Comparison of ENCODE assay signal across 21 cellular contexts in the genomic region with DNA sequence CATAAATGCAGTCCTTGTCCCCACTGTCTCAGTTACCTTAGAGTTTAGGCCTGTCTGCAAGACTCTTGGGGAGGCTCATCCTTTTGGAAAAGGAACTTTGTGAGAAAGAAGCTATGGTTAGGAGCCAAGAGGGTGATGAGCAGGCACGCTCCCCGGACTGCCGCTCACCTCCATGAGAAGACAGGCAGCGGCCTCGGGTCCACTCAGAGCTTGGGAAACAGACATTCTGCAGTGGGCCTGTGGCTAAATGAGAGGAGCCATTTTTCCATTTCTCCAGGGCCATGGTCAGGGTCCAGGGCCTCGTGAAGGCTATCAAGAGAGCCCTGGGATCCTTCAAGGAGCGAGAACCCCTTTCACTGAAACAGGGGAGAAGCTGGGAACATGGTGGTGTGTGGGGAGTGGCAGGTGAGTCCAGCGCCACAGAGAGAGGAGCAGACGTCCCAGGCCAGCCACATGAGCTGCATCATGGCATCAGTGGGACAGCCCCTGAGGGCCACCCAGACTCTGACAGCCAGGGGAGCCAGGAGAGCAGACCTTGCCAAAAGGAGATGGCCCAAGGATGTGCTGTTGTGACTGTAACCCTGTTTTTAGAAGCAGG. TPM values are rescaled to one million over a fixed set of nuclear protein-coding genes. Genes with fewer than 3 reads are reported as not detected.
"Had no signal": no experiment of that assay in that cellular context is flagged by ENCODE, and none has a peak within 500 bp of the region (broad histone marks: within the 10 kb centered on the region; RNA-seq: fewer than 3 reads in every experiment).

No MANE protein-coding gene starts in this region.

- DNase-seq: activated CD4-positive, alpha-beta T cell treated with anti-CD3 and anti-CD28 coated beads for 1 hour; activated CD4-positive, alpha-beta T cell treated with anti-CD3 and anti-CD28 coated beads, Interleukin-2, amount 50 U/mL, for 4 hours; activated naive CD4-positive, alpha-beta T cell treated with anti-CD3 and anti-CD28 coated beads for 36 hours; activated naive CD8-positive, alpha-beta T cell treated with anti-CD3 and anti-CD28 coated beads, Interleukin-2, amount 50 U/mL, for 24 hours; activated T-cell treated with anti-CD3 and anti-CD28 coated beads, Interleukin-2, amount 50 U/mL, for 1 hour; anterior cingulate cortex; effector CD8-positive, alpha-beta T cell; nucleus accumbens; stimulated activated CD4-positive, alpha-beta T cell treated with anti-CD3 and anti-CD28 coated beads, Interleukin-15, amount 100 ng/mL, for 24 hours; stimulated activated CD4-positive, alpha-beta T cell treated with anti-CD3 and anti-CD28 coated beads, Interleukin-2, amount 100 ng/mL, for 48 hours; WERI-Rb-1 had no signal

- H3K4me1 ChIP-seq: esophagus muscularis mucosa had no signal

- H3K27ac ChIP-seq: esophagus muscularis mucosa, thoracic aorta, WERI-Rb-1 had no signal

- ATAC-seq: activated naive CD8-positive, alpha-beta T cell treated with anti-CD3 and anti-CD28 coated beads, Interleukin-2, amount 50 U/mL, for 24 hours; natural killer cell treated with Interleukin-12 subunit alpha and Interleukin-12 subunit beta and Interleukin-15 and Interleukin-18, amount 100 ng/mL, for 72 hours had no signal

- H3K27me3 ChIP-seq: esophagus muscularis mucosa had no signal

- H3K36me3 ChIP-seq: esophagus muscularis mucosa, thoracic aorta, WERI-Rb-1 had no signal

- H3K4me3 ChIP-seq: esophagus muscularis mucosa, lung, thoracic aorta had no signal

- H3K9me3 ChIP-seq: esophagus muscularis mucosa, thoracic aorta had no signal

RNA-seq across cellular contexts. Expression of a gene that starts 4.0 kb away (rescaled TPM):
- total RNA-seq: activated naive CD4-positive, alpha-beta T cell treated with anti-CD3 and anti-CD28 coated beads for 36 hours; activated T-helper 2 cell treated with anti-CD3 and anti-CD28 coated beads, Interferon-gamma antibody, Interleukin-2, Interleukin-4, amounts not matched to agents 10 μg/mL and 5 μg/mL and 100 μg/mL, durations not matched to agents 14 hours and 24 hours and 36 hours; endothelial cell of umbilical vein; esophagus muscularis mucosa; lung; mesothelial cell of epicardium; natural killer cell treated with Interleukin-12 subunit alpha and Interleukin-12 subunit beta and Interleukin-15 and Interleukin-18, amount 100 ng/mL, for 72 hours; skeletal muscle tissue; T-helper 2 cell treated with Interferon-gamma antibody and Interleukin-4, amounts not matched to agents 100 ng/mL and 5 ng/mL, for 36 hours; thoracic aorta; ureter had no signal
- polyA plus RNA-seq: endothelial cell of umbilical vein, lung had no signal
